ENCODE assay signal across 16 cellular contexts in the genomic region with DNA sequence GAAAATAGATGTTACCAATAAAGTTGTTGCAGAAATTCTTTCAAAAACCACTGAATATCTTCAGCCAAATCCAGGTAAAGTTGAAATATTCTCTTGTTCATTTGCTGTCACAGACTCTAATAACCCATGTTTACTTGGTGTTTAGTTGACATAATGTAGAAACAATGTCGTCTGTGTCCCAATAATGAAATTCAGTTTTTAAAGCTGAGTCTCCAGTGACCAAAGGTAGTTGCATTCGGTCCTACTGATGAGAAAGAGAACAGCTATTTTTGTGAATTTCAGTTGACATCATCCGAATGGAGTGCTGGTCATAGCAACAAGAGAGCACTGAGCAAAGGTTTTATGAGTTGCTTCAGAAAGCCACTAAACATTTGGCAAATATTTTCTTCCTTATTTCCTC.
"Had no signal": no experiment of that assay in that cellular context is flagged by ENCODE, and none has a peak within 500 bp of the region (broad histone marks: within the 10 kb centered on the region; RNA-seq: fewer than 3 reads in every experiment).

No MANE protein-coding gene starts in this region.

- ATAC-seq: activated CD8-positive, alpha-beta T cell treated with anti-CD3 and anti-CD28 coated beads for 36 hours; activated naive CD4-positive, alpha-beta T cell treated with anti-CD3 and anti-CD28 coated beads, Interleukin-2, amount 50 U/mL, for 72 hours had no signal

- H3K27ac ChIP-seq: adrenal gland, brain microvascular endothelial cell, Peyer's patch had no signal

- H3K9me3 ChIP-seq: adrenal gland, Peyer's patch had no signal

- H3K4me3 ChIP-seq: adrenal gland, Peyer's patch had no signal

- DNase-seq: activated CD4-positive, alpha-beta T cell treated with anti-CD3 and anti-CD28 coated beads, Interleukin-2, amount 50 U/mL, for 4 hours; activated CD8-positive, alpha-beta T cell treated with anti-CD3 and anti-CD28 coated beads for 36 hours; activated gamma-delta T cell; activated T-cell treated with anti-CD3 and anti-CD28 coated beads, Interleukin-2, amount 50 U/mL, for 24 hours; adrenal gland; aorta; NCI-H1436; NCI-H1694; NCI-H2081 treated with DMSO at 0.1 percent for 48 hours; NCI-H226; NCI-H446 treated with DMSO at 0.1 percent for 48 hours; Peyer's patch; Right ventricle myocardium superior; T1000 had no signal

- H3K36me3 ChIP-seq: adrenal gland, brain microvascular endothelial cell, Peyer's patch had no signal

- H3K4me1 ChIP-seq: adrenal gland, Peyer's patch had no signal

- H3K27me3 ChIP-seq: adrenal gland, brain microvascular endothelial cell, Peyer's patch had no signal
